13 cellular contexts compared by ENCODE assay signal in the genomic region with DNA sequence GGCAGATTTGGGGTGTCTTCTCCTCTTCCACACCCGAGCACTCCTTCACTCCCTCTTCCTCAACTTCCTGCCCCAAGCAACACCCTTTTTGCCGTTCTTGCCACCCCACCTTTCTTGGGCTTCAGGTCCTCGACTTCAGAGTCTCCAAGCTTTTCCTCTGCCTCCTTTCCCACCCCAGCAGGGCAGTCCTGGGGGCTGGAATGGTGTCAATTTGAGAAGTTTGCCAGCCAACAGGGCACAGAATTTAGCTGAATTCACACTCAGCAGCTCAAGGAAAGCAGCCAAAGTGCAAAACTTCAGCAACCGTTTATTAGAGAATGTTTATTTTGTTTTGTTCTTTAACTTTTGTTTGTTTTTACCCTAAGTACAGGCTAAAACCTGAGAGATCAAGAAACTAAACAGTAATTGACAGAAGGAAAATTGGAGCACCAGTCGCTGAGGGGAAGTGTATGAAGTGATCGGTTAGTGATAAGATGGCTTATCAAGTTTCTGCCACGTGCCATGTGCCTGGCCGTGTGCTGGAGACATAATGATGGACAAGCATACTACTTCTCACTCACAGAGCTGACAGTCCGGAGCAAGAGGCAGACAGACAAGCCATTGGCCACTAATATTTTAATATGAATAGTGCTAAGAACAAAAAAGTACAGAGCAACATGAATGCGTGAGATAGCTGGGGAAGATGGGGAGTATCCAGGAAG. TPM values are rescaled to one million over a fixed set of nuclear protein-coding genes. Genes with fewer than 3 reads are reported as not detected.
DNase-seq lines count a peak whose midpoint lies in the region; ATAC-seq and TF ChIP-seq lines count a peak whose summit lies in the region.
"Had no signal": no experiment of that assay in that cellular context is flagged by ENCODE, and none has a peak within 500 bp of the region (broad histone marks: within the 10 kb centered on the region; RNA-seq: fewer than 3 reads in every experiment).

No MANE protein-coding gene starts in this region.

- no peak for ATAC-seq in Panc1
- no peak for ATAC-seq in HG03175 (IDR thresholded peaks at IDR 0.05; ENCODE audit: unreplicated experiment)

- POLR2A ChIA-PET in Panc1 (lab: Charles Lee) = no interaction called here

- H3K27ac ChIP-seq in Panc1 (ENCODE audit: low read length) (peak overlapping the region; percentile 99), dorsolateral prefrontal cortex (peak overlapping the region in 52 of 59 donors; percentile 9 to 88 (median 65)), muscle layer of colon (ENCODE audit: low read depth, low read length) (peak overlapping the region; percentile 60), tibial artery (peak overlapping the region; percentile 36 to 38)
- H3K27ac ChIP-seq: GM23248 had no signal

- H3K4me1 ChIP-seq in Panc1 (ENCODE audit: control insufficient read depth, insufficient read depth, low read length) (peaks cover 72% of the 10 kb centered on the region), muscle layer of colon (ENCODE audit: insufficient read depth, low read length) (peaks cover 67% of the 10 kb centered on the region), tibial artery (peaks cover 0 to 55% (median 22%) of the 10 kb centered on the region in 4 donors)

- H3K4me3 ChIP-seq in Panc1 (ENCODE audit: low read depth in 2 of 2, low read length in 2 of 2) = peak overlapping the region in 1 of 2 experiments; percentile 7; a peak in 1 of 4 replicates
- peak overlapping the region in 19 of 59 donors; percentile 2 to 47 (median 19) for H3K4me3 ChIP-seq in dorsolateral prefrontal cortex
- peak overlapping the region in 1 of 2 donors; percentile 24 for H3K4me3 ChIP-seq in muscle layer of colon (ENCODE audit: low read depth in 1 of 2, low read length in 2 of 2)
- no peak overlapping the region for H3K4me3 ChIP-seq in tibial artery
- H3K4me3 ChIP-seq: GM23248 had no signal

- in situ Hi-C loops in Panc1 (cut with HindIII; ENCODE audit: low pct_unique_long_range_greater_than_20kb, low sequenced_read_pairs) = no loop called here

- H3K27me3 ChIP-seq in Panc1 (ENCODE audit: control insufficient read depth, insufficient read depth, low read length) (no peaks in the 10 kb centered on the region), dorsolateral prefrontal cortex (peaks cover 0 to 9% (median 0%) of the 10 kb centered on the region in 45 donors), muscle layer of colon (ENCODE audit: control insufficient read depth in 1 of 2, insufficient read depth in 2 of 2, low read length in 2 of 2) (no peaks in the 10 kb centered on the region), tibial artery (no peaks in the 10 kb centered on the region)

- H3K36me3 ChIP-seq in Panc1 (ENCODE audit: control insufficient read depth, insufficient read depth, low read length) = no peaks in the 10 kb centered on the region
- no peaks in the 10 kb centered on the region for H3K36me3 ChIP-seq in muscle layer of colon (ENCODE audit: insufficient read depth, low read length)
- no peaks in the 10 kb centered on the region for H3K36me3 ChIP-seq in tibial artery

- intact Hi-C loops in Panc1 (cut with micrococcal nuclease; ENCODE audit: unreplicated experiment) (no loop called here), dorsolateral prefrontal cortex (cut with DNase I) (loop anchor here in 1 of 2 donors (5.0 kb wide), 1 partner anchor 40 kb away; no protein-coding TSS in a partner anchor), tibial artery (cut with DNase I; ENCODE audit: low total_unique reads) (no loop called here)

- CTCF ChIA-PET in Panc1 (lab: Charles Lee) = interaction anchor here (1.7 kb wide), 2 partner anchors 41 to 77 kb away, joined by 4 to 5 read pairs; no protein-coding TSS in a partner anchor

- H3K9me3 ChIP-seq in Panc1 (ENCODE audit: control insufficient read depth, insufficient read depth, low read depth, low read length) (no peaks in the 10 kb centered on the region), muscle layer of colon (ENCODE audit: low read length) (no peaks in the 10 kb centered on the region), tibial artery (no peaks in the 10 kb centered on the region)

- BruUV-seq in Panc1 (replicated peaks; lab: Mats Ljungman, UMichigan) = no TSS peak

- peak overlapping the region; percentile 19 for H3K9ac ChIP-seq in muscle layer of colon (ENCODE audit: low read length)
- H3K9ac ChIP-seq: GM23248 had no signal

- TF ChIP-seq CTCF in Panc1 (IDR thresholded peaks at IDR 0.05) (no peak), dorsolateral prefrontal cortex (IDR thresholded peaks at IDR 0.05 in 54 of 56, conservative IDR thresholded peaks at IDR 0.05 in 2 of 56; ENCODE audit: low read depth in 1 of 56, partially characterized antibody in 56 of 56) (no peak), tibial artery (IDR thresholded peaks at IDR 0.05) (no peak)

- DNase-seq in Panc1 (ENCODE audit: low read depth, low spot score) = no peak
- no peak for DNase-seq in dorsolateral prefrontal cortex
- DNase-seq in tibial artery = no peak
- DNase-seq in D341Med (ENCODE audit: low spot score) = no peak
- no peak for DNase-seq in stimulated activated CD4-positive, alpha-beta T cell treated with anti-CD3 and anti-CD28 coated beads, Interleukin-4, amount 100 ng/mL, for 1 hour
- DNase-seq in NCI-H2107 treated with DMSO at 0.1 percent for 48 hours (lab: John Stamatoyannopoulos, UW; ENCODE audit: unreplicated experiment) = no peak
- DNase-seq: activated CD4-positive, CD25-positive, alpha-beta regulatory T cell treated with anti-CD3 and anti-CD28 coated beads, Interleukin-2, amount 50 U/mL, for 72 hours; activated T-cell treated with anti-CD3 and anti-CD28 coated beads, Interleukin-2, amount 50 U/mL, for 48 hours; NCI-H146; stimulated activated CD4-positive, alpha-beta T cell treated with anti-CD3 and anti-CD28 coated beads, Interleukin-4, amount 100 ng/mL, for 4 hours had no signal

RNA-seq across cellular contexts. Expression of gene AHNAK, which starts 44.4 kb away (rescaled TPM):
- 844 TPM for total RNA-seq in Panc1 (2021; ENCODE audit: unreplicated experiment)
- polyA plus RNA-seq in Panc1 (2012; ENCODE audit: insufficient read length) = 355 TPM
- total RNA-seq in dorsolateral prefrontal cortex = 100 to 1,000 TPM in 106 of 120 experiments, 10 to 100 TPM in 14; 61.5 to 470 (median 154) TPM

Comparison
In these comparisons a context has a peak if more than half of its experiments do, and no peak if none do; other contexts are left out.
1. H3K27ac ChIP-seq: peak in every context shown above with its lines; median percentile 99 in Panc1; 65 in dorsolateral prefrontal cortex; 60 in muscle layer of colon; 37 in tibial artery.